Comparison of ENCODE assay signal across 26 cellular contexts in the genomic region with DNA sequence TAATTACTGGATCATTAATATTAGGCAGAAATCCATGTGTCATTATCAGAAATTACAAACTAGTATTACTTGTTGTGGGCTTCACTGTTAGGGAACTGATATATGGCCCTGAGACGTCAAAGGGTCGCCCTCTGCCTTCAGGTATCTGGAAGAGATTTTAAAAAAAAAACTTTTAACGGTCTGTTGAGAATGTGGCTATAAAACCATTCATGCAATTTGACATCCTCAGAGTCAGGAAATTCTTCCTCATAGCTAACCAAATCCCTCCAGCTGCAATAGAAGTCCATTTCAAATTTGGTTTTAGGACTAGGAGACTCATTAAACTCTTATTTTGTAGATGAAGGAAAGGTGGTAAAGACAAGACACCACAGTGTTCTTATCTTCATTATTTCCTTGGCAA.
"Had no signal": no experiment of that assay in that cellular context is flagged by ENCODE, and none has a peak within 500 bp of the region (broad histone marks: within the 10 kb centered on the region; RNA-seq: fewer than 3 reads in every experiment).

No MANE protein-coding gene starts in this region.

- H3K36me3 ChIP-seq: esophagus muscularis mucosa, gastroesophageal sphincter, heart right ventricle, prostate gland, sigmoid colon, stomach, thyroid gland, upper lobe of left lung had no signal

- H3K4me1 ChIP-seq: esophagus muscularis mucosa, foreskin keratinocyte, gastroesophageal sphincter, heart right ventricle, prostate gland, sigmoid colon, stomach, thyroid gland, upper lobe of left lung had no signal

- H3K9me3 ChIP-seq: esophagus muscularis mucosa, gastroesophageal sphincter, heart right ventricle, prostate gland, sigmoid colon, stomach, thyroid gland, upper lobe of left lung had no signal

- H3K9me3 Mint-ChIP-seq: naive thymus-derived CD4-positive, alpha-beta T cell; stimulated activated effector memory CD8-positive, alpha-beta T cell treated with anti-CD3 and anti-CD28 coated beads, Interleukin-12 subunit alpha, Interleukin-12 subunit beta, amount 100 ng/mL, for 72 hours had no signal

- H3K27me3 ChIP-seq: esophagus muscularis mucosa, gastroesophageal sphincter, heart right ventricle, sigmoid colon, stomach, thyroid gland, upper lobe of left lung had no signal

- H3K27ac ChIP-seq: coronary artery, esophagus muscularis mucosa, foreskin keratinocyte, gastroesophageal sphincter, heart right ventricle, prostate gland, sigmoid colon, stomach, thyroid gland, upper lobe of left lung had no signal

- H3K4me3 Mint-ChIP-seq: memory B cell; naive thymus-derived CD4-positive, alpha-beta T cell; nephron; stimulated activated effector memory CD8-positive, alpha-beta T cell treated with anti-CD3 and anti-CD28 coated beads, Interleukin-12 subunit alpha, Interleukin-12 subunit beta, amount 100 ng/mL, for 72 hours had no signal

- ATAC-seq: foreskin keratinocyte; gastroesophageal sphincter; heart right ventricle; left lobe of liver; naive thymus-derived CD4-positive, alpha-beta T cell; right cardiac atrium; stimulated activated effector memory CD8-positive, alpha-beta T cell treated with anti-CD3 and anti-CD28 coated beads, Interleukin-12 subunit alpha, Interleukin-12 subunit beta, amount 100 ng/mL, for 72 hours had no signal

- H3K4me3 ChIP-seq: coronary artery, esophagus muscularis mucosa, gastroesophageal sphincter, heart right ventricle, lung, prostate gland, sigmoid colon, stomach, thyroid gland, upper lobe of left lung had no signal

- H3K4me1 Mint-ChIP-seq: memory B cell; naive thymus-derived CD4-positive, alpha-beta T cell; stimulated activated effector memory CD8-positive, alpha-beta T cell treated with anti-CD3 and anti-CD28 coated beads, Interleukin-12 subunit alpha, Interleukin-12 subunit beta, amount 100 ng/mL, for 72 hours had no signal

- H3K27ac Mint-ChIP-seq: memory B cell; naive thymus-derived CD4-positive, alpha-beta T cell; stimulated activated effector memory CD8-positive, alpha-beta T cell treated with anti-CD3 and anti-CD28 coated beads, Interleukin-12 subunit alpha, Interleukin-12 subunit beta, amount 100 ng/mL, for 72 hours had no signal

- DNase-seq: dermis blood vessel endothelial cell; effector memory CD4-positive, alpha-beta T cell; foreskin keratinocyte; glutamatergic neuron; heart right ventricle; hippocampal formation; midbrain; naive thymus-derived CD4-positive, alpha-beta T cell; nucleus accumbens; right cardiac atrium; sigmoid colon; stimulated activated CD4-positive, alpha-beta T cell treated with anti-CD3 and anti-CD28 coated beads, Interleukin-2, amount 100 ng/mL, for 24 hours; stimulated activated CD4-positive, alpha-beta T cell treated with anti-CD3 and anti-CD28 coated beads, Interleukin-4, amount 100 ng/mL, for 24 hours; stimulated activated naive CD4-positive, alpha-beta T cell treated with Interleukin-2 at 50 U/mL for 16 hours; stomach; thyroid gland; upper lobe of left lung had no signal

- H3K36me3 Mint-ChIP-seq: memory B cell; naive thymus-derived CD4-positive, alpha-beta T cell; stimulated activated effector memory CD8-positive, alpha-beta T cell treated with anti-CD3 and anti-CD28 coated beads, Interleukin-12 subunit alpha, Interleukin-12 subunit beta, amount 100 ng/mL, for 72 hours had no signal
